ENCODE assay signal across 7 cellular contexts in genomic region chr19:5064896-5065295, GRCh38.
"Had no signal": no experiment of that assay in that cellular context is flagged by ENCODE, and none has a peak within 500 bp of the region (broad histone marks: within the 10 kb centered on the region; RNA-seq: fewer than 3 reads in every experiment).

No MANE protein-coding gene starts in this region.

- DNase-seq: GM23248, GOT3, H9, HCEC 1CT, KBM-7 had no signal

- H3K4me3 ChIP-seq: GM23248 had no signal

- H3K9ac ChIP-seq: GM23248 had no signal

- H3K27me3 Mint-ChIP-seq: IgD-negative memory B cell had no signal

- H3K27ac Mint-ChIP-seq: IgD-negative memory B cell had no signal

- H2AFZ ChIP-seq: GM23248 had no signal

- H3K4me3 Mint-ChIP-seq: H9, IgD-negative memory B cell had no signal

- H3K27ac ChIP-seq: GM23248, HL-60 had no signal
